8 cellular contexts compared by ENCODE assay signal in the genomic region with DNA sequence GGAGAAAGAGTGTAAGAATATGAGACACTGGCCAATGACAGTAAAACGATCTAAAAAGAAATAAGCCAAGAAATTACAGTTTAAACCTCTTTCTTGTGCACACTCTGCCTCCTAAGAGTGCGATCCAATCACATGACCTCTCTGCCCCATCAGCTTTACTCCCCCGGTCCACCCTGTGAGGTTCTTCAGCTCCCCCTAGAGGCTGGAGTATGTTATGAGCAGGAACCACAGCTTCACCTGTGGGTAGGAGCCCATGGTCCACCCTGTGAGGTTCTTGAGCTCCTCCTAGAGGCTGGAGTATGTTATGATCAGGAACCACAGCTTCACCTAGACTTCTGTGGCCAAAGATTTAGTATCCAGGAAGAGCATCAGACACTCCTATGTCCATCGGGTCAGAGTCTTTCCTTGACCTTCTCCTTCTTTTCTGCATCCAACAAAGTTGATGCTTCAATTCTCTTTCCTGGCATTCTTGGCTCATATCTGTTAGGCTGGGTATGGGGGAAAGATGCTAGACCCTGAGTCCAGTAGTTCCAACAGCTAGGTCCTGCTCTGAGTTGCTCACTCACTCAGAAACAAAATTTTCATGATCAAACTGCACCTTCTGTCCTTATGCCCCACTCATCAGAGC.
DNase-seq lines count a peak whose midpoint lies in the region; TF ChIP-seq lines count a peak whose summit lies in the region.

No MANE protein-coding gene starts in this region.

- H4K8ac ChIP-seq in H9 (replicated peaks; ENCODE audit: insufficient read length, low read depth, low read length), result no peak overlapping the region

- no peak for TF ChIP-seq POLR2A in adrenal gland (IDR thresholded peaks at IDR 0.05)

- no peak overlapping the region for H3K4ac ChIP-seq in H9 (ENCODE audit: low read depth, low read length)

- H4K91ac ChIP-seq in H9 (ENCODE audit: insufficient read length, low read depth, low read length), result no peak overlapping the region

- no peak overlapping the region for H3K27ac Mint-ChIP-seq in H9

- peaks cover 2% of the 10 kb centered on the region in 2 experiments; a peak in 1 of 4 replicates for H3K4me1 Mint-ChIP-seq in H9

- H2BK12ac ChIP-seq in H9 (ENCODE audit: insufficient read length, low read depth, low read length), result no peak overlapping the region

- no peak overlapping the region for H2AK5ac ChIP-seq in H9 (ENCODE audit: insufficient read length, low read length)

- H3K23ac ChIP-seq in H9 (ENCODE audit: insufficient read length, low read depth, low read length), result no peak overlapping the region

- DNase-seq in activated T-cell treated with anti-CD3 and anti-CD28 coated beads for 48 hours (ENCODE audit: low read depth) (peak; percentile 48), H9 (peak; percentile 93), Kasumi-1 (lab: John Stamatoyannopoulos, UW) (peak; percentile 23 to 56), adrenal gland (peak; percentile 49 to 86 (median 83)), iPS DF 4.7 (ENCODE audit: extremely low read depth, low spot score) (peak; percentile 90)
- no peak for DNase-seq in activated T-cell treated with anti-CD3 and anti-CD28 coated beads, Interleukin-2, amount 50 U/mL, for 1 hour
- DNase-seq in stimulated activated CD4-positive, alpha-beta T cell treated with anti-CD3 and anti-CD28 coated beads, Interleukin-1b, Interleukin-23, amount 100 ng/mL, for 24 hours (ENCODE audit: low read depth in 4 of 4, low spot score in 1 of 4), result peak in 3 of 4 experiments; percentile 9 to 36 (median 13)

- H3K9ac ChIP-seq in H9 (ENCODE audit: extremely low read depth, insufficient read length, low read length), result no peak overlapping the region
- H3K9ac ChIP-seq in OCI-LY1 (ENCODE audit: low read length), result no peak overlapping the region

- no peak overlapping the region for H3K4me2 ChIP-seq in H9 (ENCODE audit: insufficient read depth, insufficient read length, low read length)
- peak overlapping the region; percentile 38; the same call in 1 of the 2 replicates for H3K4me2 ChIP-seq in OCI-LY1 (ENCODE audit: low read length)

- H3K18ac ChIP-seq in H9 (ENCODE audit: insufficient read length, low read depth, low read length), result no peak overlapping the region

- H4K20me1 ChIP-seq in H9 (ENCODE audit: control insufficient read depth, insufficient read depth, insufficient read length), result no peaks in the 10 kb centered on the region
- no peaks in the 10 kb centered on the region for H4K20me1 ChIP-seq in OCI-LY1 (ENCODE audit: insufficient read depth, low read length)

- no peaks in the 10 kb centered on the region for H3K23me2 ChIP-seq in H9 (ENCODE audit: insufficient read length, low read depth, low read length, poor library complexity, severe bottlenecking)

- no peaks in the 10 kb centered on the region for H3K4me1 ChIP-seq in H9 (ENCODE audit: insufficient read depth, low read length)
- H3K4me1 ChIP-seq in OCI-LY1 (ENCODE audit: insufficient read depth, low read length, severe bottlenecking), result no peaks in the 10 kb centered on the region
- no peaks in the 10 kb centered on the region for H3K4me1 ChIP-seq in adrenal gland (replicated peaks in 1 of 2)

- no CpG with 5 or more reads among the region's 4 CpGs for WGBS in H9 (ENCODE audit: extremely low coverage, insufficient read length, low lambda C conversion rate)
- WGBS in adrenal gland, 4 donors, result 25 to 38% (median 36%) methylated on average over 4 of the region's 4 CpGs

- H2BK120ac ChIP-seq in H9 (ENCODE audit: low read depth, low read length, poor library complexity, severe bottlenecking), result no peak overlapping the region

- H3K36me3 Mint-ChIP-seq in H9 (ENCODE audit: insufficient read depth in 1 of 3, low read depth in 3 of 3), result no peaks in the 10 kb centered on the region

- intact Hi-C loops in adrenal gland (cut with DNase I), result loop anchor here (5.0 to 10.0 kb wide), 2 partner anchors 211 to 214 kb away; no protein-coding TSS in a partner anchor

- peaks cover 2% of the 10 kb centered on the region for H3K27me3 Mint-ChIP-seq in H9 (ENCODE audit: low read depth)

- H3K4me3 Mint-ChIP-seq in H9, result no peak overlapping the region

- H3K4me3 ChIP-seq in OCI-LY1 (ENCODE audit: low read depth, low read length, poor library complexity, severe bottlenecking) (no peak overlapping the region), adrenal gland (no peak overlapping the region)

- no peak overlapping the region for H3K56ac ChIP-seq in H9 (ENCODE audit: insufficient read length, low read depth, low read length)

- H3K27ac ChIP-seq in H9 (ENCODE audit: insufficient read length, low read depth, low read length) (no peak overlapping the region), OCI-LY1 (ENCODE audit: low read depth, low read length, poor library complexity, severe bottlenecking) (no peak overlapping the region), adrenal gland (no peak overlapping the region)

- no peak overlapping the region for H4K5ac ChIP-seq in H9 (ENCODE audit: insufficient read length, low read depth, low read length)

- H2BK20ac ChIP-seq in H9 (ENCODE audit: low read depth, low read length, poor library complexity, severe bottlenecking), result no peak overlapping the region

- H3K79me1 ChIP-seq in H9 (ENCODE audit: insufficient read depth, low read depth, low read length, poor library complexity, severe bottlenecking), result no peaks in the 10 kb centered on the region

- no peaks in the 10 kb centered on the region for H3F3A ChIP-seq in OCI-LY1 (ENCODE audit: insufficient read depth, low read length)

- H2BK15ac ChIP-seq in H9 (ENCODE audit: low read depth, low read length), result no peak overlapping the region

- H3K36me3 ChIP-seq in OCI-LY1 (ENCODE audit: insufficient read depth, low read length) (no peaks in the 10 kb centered on the region), adrenal gland (replicated peaks in 1 of 2) (no peaks in the 10 kb centered on the region)

- no peak overlapping the region for H2BK5ac ChIP-seq in H9 (ENCODE audit: insufficient read length, low read length)

- TF ChIP-seq CTCF in H9 (conservative IDR thresholded peaks at IDR 0.05) (peak; percentile 100), OCI-LY1 (IDR thresholded peaks at IDR 0.05; ENCODE audit: low read length) (peak; percentile 100), adrenal gland (IDR thresholded peaks at IDR 0.05) (peak; percentile 92 to 99 (median 96))

- H3K27me3 ChIP-seq in H9 (ENCODE audit: insufficient read depth, low read length) (no peaks in the 10 kb centered on the region), OCI-LY1 (ENCODE audit: insufficient read depth, low read length) (peaks cover 4% of the 10 kb centered on the region; the same call in 1 of the 2 replicates), adrenal gland (no peaks in the 10 kb centered on the region)

- H3K9me3 ChIP-seq in H9 (ENCODE audit: control insufficient read depth, low read depth, low read length) (no peaks in the 10 kb centered on the region), OCI-LY1 (ENCODE audit: low read length) (no peaks in the 10 kb centered on the region), adrenal gland (replicated peaks in 1 of 3) (no peaks in the 10 kb centered on the region)

- no peak overlapping the region for H3K14ac ChIP-seq in H9 (ENCODE audit: insufficient read depth, low read length)

- H2AFZ ChIP-seq in H9 (ENCODE audit: low read length), result peak overlapping the region; percentile 75
- H2AFZ ChIP-seq in OCI-LY1 (ENCODE audit: low read length), result peak overlapping the region; percentile 63; the same call in 1 of the 2 replicates

- H3K79me2 ChIP-seq in H9 (ENCODE audit: insufficient read depth, low read length) (no peaks in the 10 kb centered on the region), OCI-LY1 (ENCODE audit: insufficient read depth, low read length) (no peaks in the 10 kb centered on the region)

- no peaks in the 10 kb centered on the region for H3K9me3 Mint-ChIP-seq in H9

- H3T11ph ChIP-seq in H9 (ENCODE audit: low read length), result no peak overlapping the region

- H3K9me2 ChIP-seq in OCI-LY1 (ENCODE audit: low read depth, low read length), result no peaks in the 10 kb centered on the region
